Comparison of ENCODE assay signal across 23 cellular contexts in genomic region chr16:24805484-24805883, GRCh38. TPM values are rescaled to one million over a fixed set of nuclear protein-coding genes. Genes with fewer than 3 reads are reported as not detected.
DNase-seq lines count a peak whose midpoint lies in the region; ATAC-seq, FAIRE-seq and TF ChIP-seq lines count a peak whose summit lies in the region.
"Had no signal": no experiment of that assay in that cellular context is flagged by ENCODE, and none has a peak within 500 bp of the region (broad histone marks: within the 10 kb centered on the region; RNA-seq: fewer than 3 reads in every experiment).

No MANE protein-coding gene starts in this region.

- intact Hi-C loops in HepG2 (cut with micrococcal nuclease; ENCODE audit: unreplicated experiment) (loop anchor here (10.0 kb wide), 1 partner anchor 291 kb away; no protein-coding TSS in a partner anchor), right lobe of liver (cut with DNase I) (loop anchor here in 1 of 2 donors (10.0 kb wide), 1 partner anchor 241 kb away; no protein-coding TSS in a partner anchor)

- H3K9ac ChIP-seq in HepG2 (ENCODE audit: insufficient read depth, low read depth, low read length): no peak overlapping the region
- H3K9ac ChIP-seq: BLaER1 treated with 17β-estradiol and CSF1 and Interleukin-3, amounts not matched to agents 10 nM and 100 nM had no signal

- H3K4me1 Mint-ChIP-seq in activated T-cell treated with anti-CD3 and anti-CD28 coated beads, Interleukin-2, amount 50 U/mL, for 72 hours (ENCODE audit: low read depth): no peaks in the 10 kb centered on the region
- H3K4me1 Mint-ChIP-seq: B cell had no signal

- POLR2A ChIA-PET in HepG2 (lab: Yijun Ruan, JAX): no interaction called here
- POLR2A ChIA-PET in HEK293 (lab: Yijun Ruan, JAX): no interaction called here

- no peaks in the 10 kb centered on the region for H3K79me2 ChIP-seq in HepG2 (ENCODE audit: insufficient read depth, low read length)

- no TSS peak for BruUV-seq in HepG2 (replicated peaks; lab: Mats Ljungman, UMichigan)

- no peak for TF ChIP-seq RAD21 in HepG2 (CRISPR knock-in tag; IDR thresholded peaks at IDR 0.05)

- H3K36me3 ChIP-seq in HepG2 (replicated peaks in 1 of 2; ENCODE audit: control insufficient read depth in 1 of 2, insufficient read depth in 2 of 2, low read length in 2 of 2): peaks cover 43 to 96% of the 10 kb centered on the region in 2 experiments
- H3K36me3 ChIP-seq in right lobe of liver: peaks cover 6 to 88% (median 45%) of the 10 kb centered on the region in 4 donors
- H3K36me3 ChIP-seq in HEK293 (ENCODE audit: control insufficient read depth in 2 of 2, insufficient read depth in 1 of 2, low read length in 2 of 2): peaks cover 49 to 97% of the 10 kb centered on the region in 2 experiments

- H3K27me3 Mint-ChIP-seq in activated T-cell treated with anti-CD3 and anti-CD28 coated beads, Interleukin-2, amount 50 U/mL, for 72 hours (ENCODE audit: low read depth): no peaks in the 10 kb centered on the region
- H3K27me3 Mint-ChIP-seq: B cell; CD4-positive, alpha-beta T cell had no signal

- no peak overlapping the region for H2AFZ ChIP-seq in HepG2 (ENCODE audit: low read length)

- no peak for ATAC-seq in HepG2
- no peak for ATAC-seq in right lobe of liver
- peak; percentile 70 for ATAC-seq in esophagus mucosa
- ATAC-seq in activated T-cell treated with anti-CD3 and anti-CD28 coated beads, Interleukin-2, amount 50 U/mL, for 72 hours (replicated peaks in 1 of 2): no peak
- ATAC-seq: CD8-positive, alpha-beta T cell had no signal

- no peak for FAIRE-seq in HepG2 (lab: Jason Lieb, UNC)
- FAIRE-seq: A204.1, D721Med, G401.6, GM19239 had no signal

- peaks cover 9 to 49% of the 10 kb centered on the region in 2 donors for H3K36me3 Mint-ChIP-seq in activated T-cell treated with anti-CD3 and anti-CD28 coated beads, Interleukin-2, amount 50 U/mL, for 72 hours (ENCODE audit: insufficient read depth in 2 of 2)

- TF ChIP-seq EP300 in HepG2 (IDR thresholded peaks at IDR 0.05; ENCODE audit: low read depth in 2 of 2, low read length in 2 of 2) (no peak), HepG2 (CRISPR knock-in tag; IDR thresholded peaks at IDR 0.05; ENCODE audit: borderline replicate concordance) (no peak)

- in situ Hi-C loops in HepG2 (cut with HindIII; ENCODE audit: extremely low pct_ligation_motif_present, low pct_unique_long_range_greater_than_20kb): no loop called here

- 95% methylated on average over 5 of the region's 5 CpGs for WGBS in HepG2 (ENCODE audit: low lambda C conversion rate)
- WGBS in right lobe of liver (ENCODE audit: insufficient coverage, low coverage, low lambda C conversion rate, missing lambda C conversion rate): 90% methylated on average over 5 of the region's 5 CpGs

- H3K4me3 Mint-ChIP-seq in activated T-cell treated with anti-CD3 and anti-CD28 coated beads, Interleukin-2, amount 50 U/mL, for 72 hours: no peak overlapping the region
- H3K4me3 Mint-ChIP-seq: B cell; CD4-positive, alpha-beta T cell; CD8-positive, alpha-beta T cell had no signal

- TF ChIP-seq POLR2A in HepG2 (IDR thresholded peaks at IDR 0.05; ENCODE audit: insufficient read depth in 1 of 2, low read depth in 2 of 2, low read length in 2 of 2) (no peak), right lobe of liver (IDR thresholded peaks at IDR 0.05) (no peak)

- no peaks in the 10 kb centered on the region for H3K27me3 ChIP-seq in HepG2 (ENCODE audit: control insufficient read depth in 1 of 2, insufficient read depth in 2 of 2, low read length in 2 of 2)
- no peaks in the 10 kb centered on the region for H3K27me3 ChIP-seq in right lobe of liver
- H3K27me3 ChIP-seq: BLaER1 treated with 17β-estradiol and CSF1 and Interleukin-3, amounts not matched to agents 10 nM and 100 nM had no signal

- H3K27ac ChIP-seq in HepG2 (ENCODE audit: extremely low read length, insufficient read depth, low read length): no peak overlapping the region
- no peak overlapping the region for H3K27ac ChIP-seq in right lobe of liver
- no peak overlapping the region for H3K27ac ChIP-seq in HEK293 (ENCODE audit: extremely low read depth, low read depth, low read length)
- H3K27ac ChIP-seq: BLaER1 treated with 17β-estradiol and CSF1 and Interleukin-3, amounts not matched to agents 10 nM and 100 nM; C4-2B had no signal

- DNase-seq in HepG2 (ENCODE audit: low spot score) (no peak), right lobe of liver (no peak), RKO (ENCODE audit: low spot score) (no peak)
- no peak for DNase-seq in activated naive CD4-positive, alpha-beta T cell treated with anti-CD3 and anti-CD28 coated beads, Interleukin-2, amount 50 U/mL, for 16 hours
- no peak for DNase-seq in activated T-cell treated with anti-CD3 and anti-CD28 coated beads, Interleukin-2, amount 50 U/mL, for 72 hours
- DNase-seq: 8988T; AML-193; Caco-2; Calu3; CD4-positive, alpha-beta T cell; CD8-positive, alpha-beta T cell; DMS79 treated with DMSO at 0.1 percent for 48 hours; GF-D8 had no signal

- no peak overlapping the region for H3K4me2 ChIP-seq in HepG2 (ENCODE audit: low read depth, low read length)
- H3K4me2 ChIP-seq: BLaER1 treated with 17β-estradiol and CSF1 and Interleukin-3, amounts not matched to agents 10 nM and 100 nM had no signal

- H3K9me3 ChIP-seq in HepG2 (ENCODE audit: low read length) (no peaks in the 10 kb centered on the region), right lobe of liver (no peaks in the 10 kb centered on the region), HEK293 (ENCODE audit: control insufficient read depth, insufficient read depth, low read depth, low read length) (no peaks in the 10 kb centered on the region)
- H3K9me3 ChIP-seq: BLaER1 treated with 17β-estradiol and CSF1 and Interleukin-3, amounts not matched to agents 10 nM and 100 nM; Caco-2 had no signal

- H3K4me3 ChIP-seq in HepG2 (replicated peaks in 1 of 3; ENCODE audit: insufficient read depth in 1 of 3, low read depth in 2 of 3, low read length in 3 of 3): no peak overlapping the region
- H3K4me3 ChIP-seq in right lobe of liver: no peak overlapping the region
- H3K4me3 ChIP-seq in HEK293 (ENCODE audit: low read depth, low read length): no peak overlapping the region
- H3K4me3 ChIP-seq: BLaER1 treated with 17β-estradiol and CSF1 and Interleukin-3, amounts not matched to agents 10 nM and 100 nM had no signal

- no peaks in the 10 kb centered on the region for H4K20me1 ChIP-seq in HepG2 (ENCODE audit: insufficient read depth, low read length)

- no peaks in the 10 kb centered on the region for H3K9me3 Mint-ChIP-seq in activated T-cell treated with anti-CD3 and anti-CD28 coated beads, Interleukin-2, amount 50 U/mL, for 72 hours
- H3K9me3 Mint-ChIP-seq: CD4-positive, alpha-beta T cell; CD8-positive, alpha-beta T cell had no signal

- no peaks in the 10 kb centered on the region for H3K4me1 ChIP-seq in HepG2 (ENCODE audit: insufficient read depth, low read length)
- H3K4me1 ChIP-seq in right lobe of liver: no peaks in the 10 kb centered on the region
- no peaks in the 10 kb centered on the region for H3K4me1 ChIP-seq in HEK293 (ENCODE audit: control insufficient read depth, insufficient read depth, low read length)
- H3K4me1 ChIP-seq: BLaER1 treated with 17β-estradiol and CSF1 and Interleukin-3, amounts not matched to agents 10 nM and 100 nM had no signal

- TF ChIP-seq CTCF in HepG2 (CRISPR knock-in tag; IDR thresholded peaks at IDR 0.05) (no peak), right lobe of liver (IDR thresholded peaks at IDR 0.05) (no peak), HEK293 (tag by site-specific recombination; IDR thresholded peaks at IDR 0.05) (no peak)

- H3K27ac Mint-ChIP-seq in activated T-cell treated with anti-CD3 and anti-CD28 coated beads, Interleukin-2, amount 50 U/mL, for 72 hours: no peak overlapping the region
- H3K27ac Mint-ChIP-seq: B cell; CD4-positive, alpha-beta T cell had no signal

- CTCF ChIA-PET in HepG2 (lab: Yijun Ruan, JAX; ENCODE audit: low intra/inter-chr PET ratio, low total read pairs): no interaction called here
- CTCF ChIA-PET in HEK293 (lab: Yijun Ruan, JAX): no interaction called here

TF ChIP-seq in HepG2, 621 proteins besides CTCF, POLR2A, EP300 and RAD21 (continues in another document):
- TF ChIP-seq ARNT (IDR thresholded peaks at IDR 0.05) (no peak), RBM22 (optimal IDR thresholded peaks at IDR 0.05; ENCODE audit: low read length) (peak; percentile 70), ZFP36L2 (CRISPR knock-in tag; IDR thresholded peaks at IDR 0.05) (no peak)

TF ChIP-seq in HEK293, 187 proteins besides CTCF, POLR2A, EP300 and RAD21:
- 0 out of 2 replicates have a peak, but pooled peaks have one; percentile 27 for TF ChIP-seq SCRT1 (tag by site-specific recombination; IDR thresholded peaks at IDR 0.05; ENCODE audit: borderline replicate concordance)
- peak; percentile 50; the same call in 1 of the 2 replicates for TF ChIP-seq SCRT2 (tag by site-specific recombination; IDR thresholded peaks at IDR 0.05)
- no peak for TF ChIP-seq ZNF138 (tag by site-specific recombination; IDR thresholded peaks at IDR 0.05; ENCODE audit: borderline replicate concordance)

RNA-seq across cellular contexts. Expression of gene SLC5A11, which starts 40.3 kb away (rescaled TPM):
- total RNA-seq in HepG2 (2016; rRNA removed; fragmentation: Illumina TruSeq; extraction: Trizol): 1.7 and 3.3 TPM in 2 replicates
- 0.44 and 1.0 TPM in 2 replicates for total RNA-seq in HepG2 (2016; cell fraction: cytosol; rRNA removed; fragmentation: Illumina TruSeq; extraction: Trizol; ENCODE audit: low read depth)
- total RNA-seq in HepG2 (2016; cell fraction: insoluble cytoplasmic fraction; rRNA removed; fragmentation: Illumina TruSeq; extraction: Trizol): 1.3 and 3.5 TPM in 2 replicates
- total RNA-seq in HepG2 (2016; cell fraction: membrane; rRNA removed; fragmentation: Illumina TruSeq; extraction: Trizol): 0.86 and 0.93 TPM in 2 replicates
- total RNA-seq in HepG2 (2016; cell fraction: nucleus; rRNA removed; fragmentation: Illumina TruSeq; extraction: Trizol): 4.1 and 5.6 TPM in 2 replicates
- polyA plus RNA-seq in HepG2 (2011; rRNA removed): 1.2 and 1.7 TPM in 2 replicates
- polyA plus RNA-seq in HepG2 (2011; cell fraction: cytosol; rRNA removed): 0.36 and 0.38 TPM in 2 replicates
- 4.5 and 4.8 TPM in 2 replicates for polyA plus RNA-seq in HepG2 (2011; cell fraction: nucleus; rRNA removed)
- polyA plus RNA-seq in HepG2 (2012): 0.80 and 1.3 TPM in 2 replicates
- 0.45 and 0.52 TPM in 2 replicates for polyA plus RNA-seq in HepG2 (2016; cell fraction: cytosol; fragmentation: Illumina TruSeq; extraction: Trizol; ENCODE audit: low read depth)
- 1.1 and 1.2 TPM in 2 replicates for polyA plus RNA-seq in HepG2 (2016; cell fraction: insoluble cytoplasmic fraction; fragmentation: Illumina TruSeq; extraction: Trizol; ENCODE audit: low read depth)
- 1.1 and 1.3 TPM in 2 replicates for polyA plus RNA-seq in HepG2 (2016; cell fraction: membrane; fragmentation: Illumina TruSeq; extraction: Trizol; ENCODE audit: low read depth)
- polyA plus RNA-seq in HepG2 (2016; cell fraction: nucleus; fragmentation: Illumina TruSeq; extraction: Trizol; ENCODE audit: insufficient read depth, low read depth): 5.5 and 5.7 TPM in 2 replicates
- 0.77 and 1.0 TPM in 2 replicates for polyA minus RNA-seq in HepG2 (2011; rRNA and poly(A)+ RNA removed; ENCODE audit: low replicate concordance)
- polyA minus RNA-seq in HepG2 (2011; cell fraction: cytosol; rRNA and poly(A)+ RNA removed): 0.49 TPM in 1 of 2 replicates, not detected in the other
- 2.5 and 3.5 TPM in 2 replicates for polyA minus RNA-seq in HepG2 (2011; cell fraction: nucleus; rRNA and poly(A)+ RNA removed)
- 1 to 10 TPM in 4 of 6 experiments, under 1 TPM in 2; 0.43 to 1.6 (median 1.2) TPM for total RNA-seq in right lobe of liver
- not detected for total RNA-seq in esophagus mucosa
- under 1 TPM in 1 of 2 donors, not detected in 1; 0.21 TPM for total RNA-seq in activated T-cell treated with anti-CD3 and anti-CD28 coated beads, Interleukin-2, amount 50 U/mL, for 72 hours
- total RNA-seq: Calu3 had no signal
- polyA plus RNA-seq: BJ had no signal
